ENCODE assay signal across 7 cellular contexts in the genomic region with DNA sequence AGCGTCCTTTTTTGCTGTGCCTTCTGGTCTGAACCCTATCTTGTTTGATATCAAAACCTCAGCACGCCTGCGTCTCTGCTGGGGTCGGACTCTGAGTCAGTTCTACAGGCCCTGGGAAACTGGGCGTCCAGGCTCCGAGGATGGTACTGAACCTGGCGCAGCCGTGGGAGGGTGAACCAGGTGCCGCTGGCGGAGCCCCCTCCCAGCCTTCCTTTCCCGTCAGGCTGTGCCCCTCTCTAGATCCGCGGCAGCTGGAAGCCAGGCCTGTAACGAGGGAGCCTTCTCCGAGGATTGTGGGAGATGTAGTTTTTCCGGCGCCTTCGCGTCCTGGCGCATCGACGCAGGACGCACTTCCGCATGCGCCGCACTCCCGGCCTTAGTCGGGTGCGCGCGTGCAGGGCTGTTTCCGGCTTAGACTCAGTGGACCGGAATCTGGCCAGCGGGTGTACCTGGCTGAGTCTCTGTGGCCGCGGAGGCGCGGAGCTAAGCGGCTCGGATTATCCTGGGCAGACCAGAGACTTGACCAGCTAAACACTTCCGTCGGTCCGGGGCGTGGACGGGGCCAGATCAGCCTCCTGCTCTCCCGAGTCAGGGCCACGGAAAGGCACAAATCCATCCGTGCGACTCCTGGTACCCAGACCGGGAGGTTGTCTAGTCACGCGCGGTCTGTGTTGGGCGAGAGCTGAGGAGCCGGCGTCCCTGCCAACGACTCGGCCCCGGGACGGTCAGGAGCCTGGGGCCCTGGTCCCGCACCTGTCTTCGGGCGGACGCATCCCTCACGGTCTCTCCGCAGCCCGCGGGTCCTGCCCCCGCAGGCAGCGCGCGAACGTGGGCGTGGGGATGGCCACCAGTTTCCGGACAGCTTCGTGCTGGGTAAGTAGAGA. TPM values are rescaled to one million over a fixed set of nuclear protein-coding genes. Genes with fewer than 3 reads are reported as not detected.
DNase-seq lines count a peak whose midpoint lies in the region; ATAC-seq, FAIRE-seq and TF ChIP-seq lines count a peak whose summit lies in the region.

A gene with protein sequence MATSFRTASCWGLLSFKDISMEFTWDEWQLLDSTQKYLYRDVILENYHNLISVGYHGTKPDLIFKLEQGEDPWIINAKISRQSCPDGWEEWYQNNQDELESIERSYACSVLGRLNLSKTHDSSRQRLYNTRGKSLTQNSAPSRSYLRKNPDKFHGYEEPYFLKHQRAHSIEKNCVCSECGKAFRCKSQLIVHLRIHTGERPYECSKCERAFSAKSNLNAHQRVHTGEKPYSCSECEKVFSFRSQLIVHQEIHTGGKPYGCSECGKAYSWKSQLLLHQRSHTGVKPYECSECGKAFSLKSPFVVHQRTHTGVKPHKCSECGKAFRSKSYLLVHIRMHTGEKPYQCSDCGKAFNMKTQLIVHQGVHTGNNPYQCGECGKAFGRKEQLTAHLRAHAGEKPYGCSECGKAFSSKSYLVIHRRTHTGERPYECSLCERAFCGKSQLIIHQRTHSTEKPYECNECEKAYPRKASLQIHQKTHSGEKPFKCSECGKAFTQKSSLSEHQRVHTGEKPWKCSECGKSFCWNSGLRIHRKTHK (plus strand): TSS at position 367 of the 884 bp plus-strand sequence. CDS start 474 bp downstream, at position 841.

- FAIRE-seq in GM18507 (lab: Jason Lieb, UNC): peak; percentile 96

- H2AFZ ChIP-seq in hepatocyte: peak within 1 kb of the TSS; percentile 94

- H4K20me1 ChIP-seq in hepatocyte (ENCODE audit: insufficient read depth, poor library complexity, severe bottlenecking): no peaks in the 10 kb centered on the region

- peaks cover 4% of the 10 kb centered on the region for H3K36me3 ChIP-seq in hepatocyte (replicated peaks; ENCODE audit: insufficient read depth, low read depth)

- H3K9me2 ChIP-seq in hepatocyte (replicated peaks; ENCODE audit: insufficient read depth): no peaks in the 10 kb centered on the region

- WGBS in hepatocyte (ENCODE audit: low lambda C conversion rate, missing lambda C conversion rate): 3% methylated on average over 69 of the region's 76 CpGs

- DNase-seq in GM18507 (ENCODE audit: extremely low spot score, insufficient read length, low read depth) (peak; percentile 86), NCI-H2029 treated with DMSO at 0.1 percent for 48 hours (lab: John Stamatoyannopoulos, UW) (peak; percentile 70), T-helper 9 cell (peak; percentile 77), astrocyte of the cerebellum (ENCODE audit: low read depth) (peak; percentile 79), hepatocyte (ENCODE audit: low spot score) (peak; percentile 95), renal cortical epithelial cell (ENCODE audit: low read depth) (peak; percentile 85)

- TF ChIP-seq CTCF in astrocyte of the cerebellum (IDR thresholded peaks at IDR 0.05; ENCODE audit: low read depth, low read length, missing control alignments) (no peak), hepatocyte (IDR thresholded peaks at IDR 0.05; ENCODE audit: poor library complexity) (no peak)

- H3K4me1 ChIP-seq in hepatocyte (ENCODE audit: insufficient read depth): peaks cover 8% of the 10 kb centered on the region

- in situ Hi-C loops in astrocyte of the cerebellum (cut with HindIII; ENCODE audit: low sequenced_read_pairs): no loop called here

- H3K4me3 ChIP-seq in astrocyte of the cerebellum (ENCODE audit: low read depth, low read length) (peak within 1 kb of the TSS; percentile 99), hepatocyte (peak within 1 kb of the TSS; percentile 53)

- H3K9me3 ChIP-seq in hepatocyte (ENCODE audit: low read depth): peaks cover 5% of the 10 kb centered on the region

- H3K79me2 ChIP-seq in hepatocyte: peaks cover 49% of the 10 kb centered on the region

- ATAC-seq in HG02981 (IDR thresholded peaks at IDR 0.05; ENCODE audit: unreplicated experiment): peak; percentile 97

- no peaks in the 10 kb centered on the region for H3K27me3 ChIP-seq in hepatocyte

- peak within 1 kb of the TSS; percentile 96 for H3K4me2 ChIP-seq in hepatocyte

- H3K27ac ChIP-seq in hepatocyte: peak within 1 kb of the TSS; percentile 80

RNA-seq across cellular contexts. Expression of the gene that starts here (rescaled TPM):
- total RNA-seq in hepatocyte (11.9 and 15.2 TPM in 2 replicates), renal cortical epithelial cell (8.5 and 12.6 TPM in 2 replicates)
- polyA plus RNA-seq in hepatocyte: 3.8 and 5.3 TPM in 2 replicates

Comparison
In these comparisons a context has a peak if more than half of its experiments do, and no peak if none do; other contexts are left out.
1. Peak in every context shown above with its lines: DNase-seq, ATAC-seq, H3K4me3 ChIP-seq and H3K27ac ChIP-seq.